ENCODE assay signal across 9 cellular contexts in genomic region chr1:27491748-27492700, GRCh38. TPM values are rescaled to one million over a fixed set of nuclear protein-coding genes. Genes with fewer than 3 reads are reported as not detected.
DNase-seq lines count a peak whose midpoint lies in the region; ATAC-seq and TF ChIP-seq lines count a peak whose summit lies in the region.
"Had no signal": no experiment of that assay in that cellular context is flagged by ENCODE, and none has a peak within 500 bp of the region (broad histone marks: within the 10 kb centered on the region; RNA-seq: fewer than 3 reads in every experiment).

No MANE protein-coding gene starts in this region.

- POLR2A ChIA-PET in HEK293 (lab: Yijun Ruan, JAX), result no interaction called here

- peaks cover 3% of the 10 kb centered on the region; the same call in 1 of the 2 replicates for H3K4me1 ChIP-seq in HEK293 (ENCODE audit: control insufficient read depth, insufficient read depth, low read length)

- no peaks in the 10 kb centered on the region for H3K27me3 Mint-ChIP-seq in activated naive CD8-positive, alpha-beta T cell treated with anti-CD3 and anti-CD28 coated beads for 36 hours
- no peaks in the 10 kb centered on the region for H3K27me3 Mint-ChIP-seq in stimulated activated memory B cell treated with anti-CD40 and anti-IgM and Interleukin-4, amounts not matched to agents 10 μg/mL and 1 μg/mL and 100 μg/mL, for 72 hours

- H3K4me3 ChIP-seq in HEK293 (ENCODE audit: low read depth, low read length), result no peak overlapping the region

- no peaks in the 10 kb centered on the region for H3K9me3 ChIP-seq in HEK293 (ENCODE audit: control insufficient read depth, insufficient read depth, low read depth, low read length)

- H3K27ac ChIP-seq in HEK293 (ENCODE audit: extremely low read depth, low read depth, low read length), result no peak overlapping the region

- no peak for TF ChIP-seq CTCF in HEK293 (tag by site-specific recombination; IDR thresholded peaks at IDR 0.05)

- H3K4me1 Mint-ChIP-seq in activated naive CD8-positive, alpha-beta T cell treated with anti-CD3 and anti-CD28 coated beads for 36 hours, result peaks cover 28% of the 10 kb centered on the region
- H3K4me1 Mint-ChIP-seq in stimulated activated memory B cell treated with anti-CD40 and anti-IgM and Interleukin-4, amounts not matched to agents 10 μg/mL and 1 μg/mL and 100 μg/mL, for 72 hours, result peaks cover 50% of the 10 kb centered on the region

- no peak overlapping the region for H3K4me3 Mint-ChIP-seq in activated naive CD8-positive, alpha-beta T cell treated with anti-CD3 and anti-CD28 coated beads for 36 hours
- H3K4me3 Mint-ChIP-seq in stimulated activated memory B cell treated with anti-CD40 and anti-IgM and Interleukin-4, amounts not matched to agents 10 μg/mL and 1 μg/mL and 100 μg/mL, for 72 hours, result peak overlapping the region; percentile 62

- no peaks in the 10 kb centered on the region for H3K36me3 ChIP-seq in HEK293 (ENCODE audit: control insufficient read depth in 2 of 2, insufficient read depth in 1 of 2, low read length in 2 of 2)

- no peaks in the 10 kb centered on the region for H3K9me3 Mint-ChIP-seq in activated naive CD8-positive, alpha-beta T cell treated with anti-CD3 and anti-CD28 coated beads for 36 hours
- no peaks in the 10 kb centered on the region for H3K9me3 Mint-ChIP-seq in stimulated activated memory B cell treated with anti-CD40 and anti-IgM and Interleukin-4, amounts not matched to agents 10 μg/mL and 1 μg/mL and 100 μg/mL, for 72 hours
- H3K9me3 Mint-ChIP-seq: natural killer cell had no signal

- CTCF ChIA-PET in HEK293 (lab: Yijun Ruan, JAX), result interaction anchor here (0.6 to 1.0 kb wide), 2 partner anchors 65 to 116 kb away, joined by 3 read pairs; no protein-coding TSS in a partner anchor

- H3K27ac Mint-ChIP-seq in activated naive CD8-positive, alpha-beta T cell treated with anti-CD3 and anti-CD28 coated beads for 36 hours, result peak overlapping the region; percentile 72
- peak overlapping the region; percentile 100 for H3K27ac Mint-ChIP-seq in stimulated activated memory B cell treated with anti-CD40 and anti-IgM and Interleukin-4, amounts not matched to agents 10 μg/mL and 1 μg/mL and 100 μg/mL, for 72 hours
- H3K27ac Mint-ChIP-seq: natural killer cell had no signal

- ATAC-seq in stimulated activated memory B cell treated with anti-CD40 and anti-IgM and Interleukin-4, amounts not matched to agents 10 μg/mL and 1 μg/mL and 100 μg/mL, for 72 hours, result peak; percentile 31
- no peak for ATAC-seq in HG02610 (IDR thresholded peaks at IDR 0.05; ENCODE audit: unreplicated experiment)
- no peak for ATAC-seq in GM19035 (IDR thresholded peaks at IDR 0.05; ENCODE audit: unreplicated experiment)
- ATAC-seq in GM18520 (IDR thresholded peaks at IDR 0.05; ENCODE audit: unreplicated experiment), result no peak
- ATAC-seq: natural killer cell had no signal

- DNase-seq in activated naive CD8-positive, alpha-beta T cell treated with anti-CD3 and anti-CD28 coated beads for 36 hours, result no peak
- DNase-seq in inferior parietal cortex (ENCODE audit: extremely low spot score) (peak; percentile 52), glomerular visceral epithelial cell (ENCODE audit: extremely low spot score) (no peak)
- DNase-seq: natural killer cell had no signal

- peaks cover 4% of the 10 kb centered on the region for H3K36me3 Mint-ChIP-seq in activated naive CD8-positive, alpha-beta T cell treated with anti-CD3 and anti-CD28 coated beads for 36 hours
- no peaks in the 10 kb centered on the region for H3K36me3 Mint-ChIP-seq in stimulated activated memory B cell treated with anti-CD40 and anti-IgM and Interleukin-4, amounts not matched to agents 10 μg/mL and 1 μg/mL and 100 μg/mL, for 72 hours
- H3K36me3 Mint-ChIP-seq: natural killer cell had no signal

TF ChIP-seq in HEK293, 187 proteins besides CTCF, POLR2A, EP300 and RAD21:
- TF ChIP-seq ZNF341 (tag by site-specific recombination; IDR thresholded peaks at IDR 0.05; ENCODE audit: low read depth) (peak; percentile 38; the same call in 1 of the 2 replicates), ZBTB11 (tag by site-specific recombination; conservative IDR thresholded peaks at IDR 0.05; ENCODE audit: low read depth) (peak; percentile 67), ZIC2 (tag by site-specific recombination; IDR thresholded peaks at IDR 0.05) (0 out of 2 replicates have a peak, but pooled peaks have one; percentile 19), TSHZ1 (tag by site-specific recombination; IDR thresholded peaks at IDR 0.05; ENCODE audit: borderline replicate concordance) (no peak)
TF ChIP-seq in HEK293: peak in this region for 3.

RNA-seq across cellular contexts. Expression of gene WASF2, which starts 2.1 kb away (rescaled TPM):
- 100 to 1,000 TPM; 103 TPM for total RNA-seq in activated naive CD8-positive, alpha-beta T cell treated with anti-CD3 and anti-CD28 coated beads for 36 hours
